In genomic region chr12:3261782-3262359, GRCh38 we compare ENCODE assay signal across 17 cellular contexts.
A peak's percentile ranks its signal among the peaks of the same experiment; 100 is the strongest.
DNase-seq lines count a peak whose midpoint lies in the region; ATAC-seq and TF ChIP-seq lines count a peak whose summit lies in the region.
"Had no signal": no experiment of that assay in that cellular context is flagged by ENCODE, and none has a peak within 500 bp of the region (broad histone marks: within the 10 kb centered on the region; RNA-seq: fewer than 3 reads in every experiment).

No MANE protein-coding gene starts in this region.

- ATAC-seq in Right ventricle myocardium inferior (peak; percentile 22), left cardiac atrium (no peak), left lobe of liver (peak; percentile 71), aorta (ENCODE audit: low FRiP score) (peak; percentile 31), GM21526 (IDR thresholded peaks at IDR 0.05; ENCODE audit: low FRiP score, unreplicated experiment) (no peak), HG03457 (IDR thresholded peaks at IDR 0.05; ENCODE audit: unreplicated experiment) (no peak)
- ATAC-seq: activated CD8-positive, alpha-beta T cell treated with anti-CD3 and anti-CD28 coated beads, Interleukin-2, amount 10 ng/mL, durations not matched to agents 7 days and 5 days; CD8-positive, alpha-beta T cell; gastrocnemius medialis; stimulated activated naive CD8-positive, alpha-beta T cell treated with anti-CD3 and anti-CD28 coated beads, Interleukin-15, Interleukin-2, amounts not matched to agents 100 U/mL and 50 U/mL, for 24 hours had no signal

- no peaks in the 10 kb centered on the region for H3K36me3 Mint-ChIP-seq in endodermal cell (ENCODE audit: low read depth)
- H3K36me3 Mint-ChIP-seq: CD8-positive, alpha-beta T cell had no signal

- DNase-seq in Right ventricle myocardium inferior (ENCODE audit: missing footprints) = no peak
- no peak for DNase-seq in left cardiac atrium
- DNase-seq in endodermal cell = no peak
- DNase-seq in left lobe of liver (ENCODE audit: low spot score) = peak; percentile 83
- DNase-seq in aorta = no peak
- no peak for DNase-seq in HPDE6-E6E7 (ENCODE audit: extremely low spot score)
- DNase-seq: activated CD8-positive, alpha-beta T cell treated with anti-CD3 and anti-CD28 coated beads, Interleukin-2, amount 10 ng/mL, durations not matched to agents 7 days and 5 days; CD8-positive, alpha-beta T cell; gastrocnemius medialis; KG1; midbrain; occipital lobe; spleen; stimulated activated naive CD8-positive, alpha-beta T cell treated with anti-CD3 and anti-CD28 coated beads, Interleukin-15, Interleukin-2, amounts not matched to agents 100 U/mL and 50 U/mL, for 24 hours had no signal

- intact Hi-C loops in Right ventricle myocardium inferior (cut with DNase I) (no loop called here), left cardiac atrium (cut with DNase I) (loop anchor here in 1 of 2 donors (5.0 kb wide), 1 partner anchor 60 kb away; no protein-coding TSS in a partner anchor), aorta (cut with DNase I) (no loop called here)

- no peaks in the 10 kb centered on the region for H3K4me1 ChIP-seq in endodermal cell (ENCODE audit: control insufficient read depth, insufficient read depth, low read length)
- peaks cover 0 to 2% of the 10 kb centered on the region in 2 donors for H3K4me1 ChIP-seq in aorta (ENCODE audit: control insufficient read depth in 1 of 2, insufficient read depth in 2 of 2, low read length in 2 of 2)
- H3K4me1 ChIP-seq: gastrocnemius medialis had no signal

- no peaks in the 10 kb centered on the region for H3K27me3 ChIP-seq in endodermal cell (ENCODE audit: control insufficient read depth, insufficient read depth, low read length, poor library complexity, severe bottlenecking)
- no peaks in the 10 kb centered on the region for H3K27me3 ChIP-seq in aorta (ENCODE audit: control insufficient read depth in 1 of 2, insufficient read depth in 2 of 2, low read length in 1 of 2)
- H3K27me3 ChIP-seq: gastrocnemius medialis, spleen had no signal

- H3K9me3 Mint-ChIP-seq in endodermal cell = no peaks in the 10 kb centered on the region
- H3K9me3 Mint-ChIP-seq: activated T-helper 2 cell treated with anti-CD3 and anti-CD28 coated beads, Interferon-gamma antibody, Interleukin-2, Interleukin-4, amounts not matched to agents 10 μg/mL and 5 μg/mL and 100 μg/mL, durations not matched to agents 14 hours and 24 hours and 36 hours; CD8-positive, alpha-beta T cell had no signal

- H3K4me1 Mint-ChIP-seq in endodermal cell = peaks cover 19% of the 10 kb centered on the region

- H3K36me3 ChIP-seq in endodermal cell (ENCODE audit: control insufficient read depth, insufficient read depth, low read length) (no peaks in the 10 kb centered on the region), aorta (ENCODE audit: control insufficient read depth in 1 of 2, insufficient read depth in 2 of 2, low read length in 1 of 2) (no peaks in the 10 kb centered on the region)
- H3K36me3 ChIP-seq: gastrocnemius medialis, spleen had no signal

- H3K4me3 ChIP-seq in endodermal cell (ENCODE audit: low read length) = no peak overlapping the region
- no peak overlapping the region for H3K4me3 ChIP-seq in aorta (ENCODE audit: low read length in 2 of 2)
- H3K4me3 ChIP-seq: gastrocnemius medialis, spleen had no signal

- peak; percentile 29 for TF ChIP-seq CTCF in endodermal cell (conservative IDR thresholded peaks at IDR 0.05)

- no peak overlapping the region for H3K9ac ChIP-seq in endodermal cell (ENCODE audit: extremely low read depth, low read length, poor library complexity, severe bottlenecking)

- H3K27ac Mint-ChIP-seq in endodermal cell = no peak overlapping the region
- H3K27ac Mint-ChIP-seq: activated CD8-positive, alpha-beta T cell treated with anti-CD3 and anti-CD28 coated beads, Interleukin-2, amount 10 ng/mL, durations not matched to agents 7 days and 5 days; activated T-helper 2 cell treated with anti-CD3 and anti-CD28 coated beads, Interferon-gamma antibody, Interleukin-2, Interleukin-4, amounts not matched to agents 10 μg/mL and 5 μg/mL and 100 μg/mL, durations not matched to agents 14 hours and 24 hours and 36 hours; CD8-positive, alpha-beta T cell had no signal

- 86 to 90% methylated on average over 8 to 11 of the region's 11 CpGs for WGBS in endodermal cell (ENCODE audit: insufficient coverage in 1 of 2, insufficient read length in 1 of 2), 2 experiments
- 15 to 16% methylated on average over 11 of the region's 11 CpGs for WGBS in aorta, 2 donors

- peaks cover 1% of the 10 kb centered on the region for H3K27me3 Mint-ChIP-seq in endodermal cell (ENCODE audit: insufficient read depth)

- no peak overlapping the region for H3K4me3 Mint-ChIP-seq in endodermal cell
- H3K4me3 Mint-ChIP-seq: activated CD8-positive, alpha-beta T cell treated with anti-CD3 and anti-CD28 coated beads, Interleukin-2, amount 10 ng/mL, durations not matched to agents 7 days and 5 days; CD8-positive, alpha-beta T cell had no signal

- no peaks in the 10 kb centered on the region for H3K9me3 ChIP-seq in endodermal cell (ENCODE audit: control insufficient read depth, low read length)
- no peaks in the 10 kb centered on the region for H3K9me3 ChIP-seq in aorta (ENCODE audit: control insufficient read depth, low read length)
- H3K9me3 ChIP-seq: gastrocnemius medialis, spleen had no signal

- H3K27ac ChIP-seq in endodermal cell (ENCODE audit: low read depth, low read length) (no peak overlapping the region), aorta (ENCODE audit: low read depth in 1 of 2, low read length in 2 of 2) (peak overlapping the region in 1 of 2 donors; percentile 13)
- H3K27ac ChIP-seq: gastrocnemius medialis, spleen had no signal

Comparison
In these comparisons a context has a peak if more than half of its experiments do, and no peak if none do; other contexts are left out.
1. ATAC-seq: peak in Right ventricle myocardium inferior (single experiment), left lobe of liver (single experiment) and aorta (single experiment); none in left cardiac atrium (0 of 2), GM21526 (single experiment) and HG03457 (single experiment).